ENCODE assay signal across 1 cellular context in the genomic region with DNA sequence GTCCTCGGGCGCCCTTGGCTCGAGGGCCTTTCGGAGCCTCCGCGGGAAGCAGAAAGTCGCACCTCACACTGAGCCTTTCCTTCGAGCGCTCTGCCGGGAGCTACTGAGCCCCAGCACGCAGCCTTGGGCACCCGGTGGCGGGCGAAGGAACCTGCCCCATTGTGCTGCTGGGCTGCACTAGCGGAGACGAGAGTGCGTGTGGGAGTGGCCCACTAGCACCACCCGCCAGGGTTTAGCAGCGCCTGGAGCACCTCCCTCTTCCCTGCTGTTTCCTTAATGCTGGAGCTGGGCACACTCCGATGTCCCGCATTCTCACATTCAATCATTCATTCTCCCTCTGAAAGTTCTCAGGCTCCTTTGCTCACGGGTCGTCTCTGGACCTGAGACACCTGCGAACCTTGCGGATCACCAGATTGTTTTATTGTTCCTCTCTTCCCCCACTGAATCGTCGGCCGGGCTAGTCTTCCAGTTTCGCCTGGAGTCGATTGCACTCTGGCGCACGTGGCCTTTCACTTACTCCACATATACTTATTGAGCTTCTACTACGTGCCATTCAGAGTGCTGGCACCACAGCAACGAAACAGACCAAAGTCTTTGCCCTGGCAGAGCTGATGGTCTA.
TF ChIP-seq lines count a peak whose summit lies in the region.

No MANE protein-coding gene starts in this region.

TF ChIP-seq in HEK293T, 16 proteins besides CTCF, POLR2A, EP300 and RAD21 (continued from another document):
- TF ChIP-seq CTBP1 (IDR thresholded peaks at IDR 0.05; ENCODE audit: borderline replicate concordance) (no peak), FOXK2 (IDR thresholded peaks at IDR 0.05) (no peak), SP1 (IDR thresholded peaks at IDR 0.05) (no peak), SUZ12 (IDR thresholded peaks at IDR 0.05) (no peak), HDGF (IDR thresholded peaks at IDR 0.05; ENCODE audit: borderline replicate concordance) (no peak), FOXA1 (IDR thresholded peaks at IDR 0.05) (no peak), BHLHE40 (IDR thresholded peaks at IDR 0.05; ENCODE audit: borderline replicate concordance) (no peak), ZNF384 (IDR thresholded peaks at IDR 0.05) (no peak), ARNT (IDR thresholded peaks at IDR 0.05) (no peak), ELF4 (IDR thresholded peaks at IDR 0.05) (no peak)
